Comparison of ENCODE assay signal across 8 cellular contexts in the genomic region with DNA sequence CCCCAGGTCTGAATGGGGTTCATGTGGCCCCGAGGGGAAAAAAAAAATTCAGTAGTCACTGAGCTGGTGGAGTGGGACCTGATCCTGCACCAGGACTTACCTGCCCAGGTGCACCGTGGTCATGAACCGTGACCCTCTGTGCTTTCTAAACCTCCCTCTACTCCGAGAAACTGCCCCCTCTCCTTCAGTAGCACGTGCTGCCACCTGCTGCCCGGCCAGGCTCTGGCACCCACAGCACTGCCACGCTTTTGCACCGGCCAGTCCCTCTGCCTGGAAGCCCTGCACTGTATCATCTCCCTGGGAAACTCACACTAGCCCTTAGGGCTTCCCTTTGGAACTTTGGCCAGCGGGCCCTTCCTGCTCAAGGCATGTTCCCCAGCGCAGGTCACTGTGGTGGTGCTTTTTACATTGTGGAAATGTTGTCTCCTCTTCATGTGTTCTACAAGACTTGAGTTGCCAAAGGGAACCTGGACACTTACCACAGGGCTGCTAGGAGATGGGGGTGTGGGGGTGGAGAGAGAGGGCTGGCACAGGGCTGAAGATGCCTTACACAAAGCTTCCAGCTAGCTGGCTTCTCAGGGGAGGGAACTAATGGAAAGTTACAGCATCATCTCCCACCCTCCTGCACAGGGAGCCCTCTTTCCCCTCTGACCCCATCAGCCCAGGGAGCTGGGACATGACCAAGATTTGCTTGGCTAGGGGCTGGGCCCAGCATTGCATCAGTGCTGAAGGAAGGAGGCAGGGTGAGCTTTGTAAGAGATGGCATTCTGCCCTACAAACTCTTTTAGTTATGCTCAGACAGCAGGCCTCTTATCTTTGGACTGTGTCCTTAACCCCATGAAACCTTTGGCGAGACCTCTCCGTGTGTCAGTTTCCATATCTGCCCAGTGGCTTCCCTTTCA. TPM values are rescaled to one million over a fixed set of nuclear protein-coding genes. Genes with fewer than 3 reads are reported as not detected.
DNase-seq lines count a peak whose midpoint lies in the region; ATAC-seq, FAIRE-seq and TF ChIP-seq lines count a peak whose summit lies in the region.

No MANE protein-coding gene starts in this region.

- H3K27ac Mint-ChIP-seq in activated T-cell treated with anti-CD3 and anti-CD28 coated beads, Interleukin-2, amount 50 U/mL, for 72 hours = no peak overlapping the region

- TF ChIP-seq CTCF in fibroblast of the aortic adventitia (IDR thresholded peaks at IDR 0.05; ENCODE audit: insufficient read depth, low read length) = peak; percentile 23

- no peaks in the 10 kb centered on the region for H3K9me3 Mint-ChIP-seq in activated T-cell treated with anti-CD3 and anti-CD28 coated beads, Interleukin-2, amount 50 U/mL, for 72 hours

- peak in 1 of 2 donors; percentile 38 for ATAC-seq in activated T-cell treated with anti-CD3 and anti-CD28 coated beads, Interleukin-2, amount 50 U/mL, for 72 hours (replicated peaks in 1 of 2)
- ATAC-seq in sciatic nerve (peak; percentile 55), GM21619 (IDR thresholded peaks at IDR 0.05; ENCODE audit: unreplicated experiment) (no peak), HG02970 (IDR thresholded peaks at IDR 0.05; ENCODE audit: low FRiP score, unreplicated experiment) (no peak)

- no peaks in the 10 kb centered on the region for H3K36me3 Mint-ChIP-seq in activated T-cell treated with anti-CD3 and anti-CD28 coated beads, Interleukin-2, amount 50 U/mL, for 72 hours (ENCODE audit: insufficient read depth in 2 of 2)

- peak; percentile 18 to 25 for DNase-seq in activated T-cell treated with anti-CD3 and anti-CD28 coated beads, Interleukin-2, amount 50 U/mL, for 72 hours
- DNase-seq in activated T-cell treated with anti-CD3 and anti-CD28 coated beads for 4 hours = no peak
- peak; percentile 64 for DNase-seq in NCI-H748 treated with DMSO at 0.1 percent for 48 hours (lab: John Stamatoyannopoulos, UW)
- DNase-seq in fibroblast of the aortic adventitia (ENCODE audit: low read depth) = no peak
- DNase-seq in sciatic nerve (ENCODE audit: low spot score) = no peak
- DNase-seq in GM12891 (ENCODE audit: insufficient read length, low spot score) = no peak

- no peak overlapping the region for H3K4me3 Mint-ChIP-seq in activated T-cell treated with anti-CD3 and anti-CD28 coated beads, Interleukin-2, amount 50 U/mL, for 72 hours

- TF ChIP-seq POLR2A in GM12891 (IDR thresholded peaks at IDR 0.05; ENCODE audit: low read depth, low read length) = no peak

- peaks cover 31% of the 10 kb centered on the region for H3K27me3 Mint-ChIP-seq in activated T-cell treated with anti-CD3 and anti-CD28 coated beads, Interleukin-2, amount 50 U/mL, for 72 hours (ENCODE audit: low read depth)

- H3K4me1 Mint-ChIP-seq in activated T-cell treated with anti-CD3 and anti-CD28 coated beads, Interleukin-2, amount 50 U/mL, for 72 hours (ENCODE audit: low read depth) = peaks cover 11% of the 10 kb centered on the region

- intact Hi-C loops in sciatic nerve (cut with DNase I) = no loop called here

- no peak for FAIRE-seq in GM12891 (lab: Jason Lieb, UNC)

- no peak overlapping the region for H3K4me3 ChIP-seq in fibroblast of the aortic adventitia (ENCODE audit: low read depth, low read length)

TF ChIP-seq in GM12891, 5 proteins besides CTCF, POLR2A, EP300 and RAD21:
- no peak for TF ChIP-seq POLR2AphosphoS5 (IDR thresholded peaks at IDR 0.05; ENCODE audit: low read depth, low read length)
- no peak for TF ChIP-seq POU2F2 (IDR thresholded peaks at IDR 0.05; ENCODE audit: low read depth, low read length)
- no peak for TF ChIP-seq TAF1 (IDR thresholded peaks at IDR 0.05; ENCODE audit: low read depth, low read length)
- TF ChIP-seq PAX5 (IDR thresholded peaks at IDR 0.05; ENCODE audit: insufficient read depth, low read length, severe bottlenecking) = no peak
- no peak for TF ChIP-seq SPI1 (IDR thresholded peaks at IDR 0.05; ENCODE audit: low read depth, low read length)

RNA-seq across cellular contexts. Expression of gene PTPRT, which starts 2.5 kb away (rescaled TPM):
- total RNA-seq in activated T-cell treated with anti-CD3 and anti-CD28 coated beads, Interleukin-2, amount 50 U/mL, for 72 hours = not detected
- 0.72 TPM in 1 of 2 replicates, not detected in the other for total RNA-seq in fibroblast of the aortic adventitia (ENCODE audit: low replicate concordance)
- 0.45 TPM for total RNA-seq in sciatic nerve
- polyA plus RNA-seq in GM12891 (2012; ENCODE audit: low read depth, missing spikeins) = 0.03 TPM

Comparison
In these comparisons a context has a peak if more than half of its experiments do, and no peak if none do; other contexts are left out.
1. DNase-seq: peak in activated T-cell treated with anti-CD3 and anti-CD28 coated beads, Interleukin-2, amount 50 U/mL, for 72 hours (2 of 2) and NCI-H748 treated with DMSO at 0.1 percent for 48 hours (single experiment); none in activated T-cell treated with anti-CD3 and anti-CD28 coated beads for 4 hours (single experiment), fibroblast of the aortic adventitia (single experiment), sciatic nerve (single experiment) and GM12891 (single experiment).